Comparison of ENCODE assay signal across 30 cellular contexts in the genomic region with DNA sequence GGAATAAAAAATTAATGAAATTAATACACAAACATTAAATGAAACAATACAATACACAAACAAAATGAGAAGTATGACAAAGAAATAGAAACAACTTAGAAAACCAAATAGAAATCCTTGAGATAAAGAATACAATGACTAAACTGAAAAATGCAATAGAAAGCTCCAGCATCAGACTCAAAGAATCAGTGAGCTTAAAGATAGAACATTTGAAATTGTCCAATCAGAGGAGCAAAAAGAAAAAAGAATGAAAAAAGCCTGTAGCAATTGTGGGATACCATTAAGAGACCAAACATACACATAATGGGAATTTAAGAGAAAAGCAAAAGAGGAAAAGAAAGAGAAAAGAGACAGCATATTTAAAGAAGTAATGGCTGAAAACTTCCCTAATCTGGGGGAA. TPM values are rescaled to one million over a fixed set of nuclear protein-coding genes. Genes with fewer than 3 reads are reported as not detected.
DNase-seq lines count a peak whose midpoint lies in the region; ATAC-seq, FAIRE-seq and TF ChIP-seq lines count a peak whose summit lies in the region.
"Had no signal": no experiment of that assay in that cellular context is flagged by ENCODE, and none has a peak within 500 bp of the region (broad histone marks: within the 10 kb centered on the region; RNA-seq: fewer than 3 reads in every experiment).

No MANE protein-coding gene starts in this region.

- no peak for TF ChIP-seq RAD21 in HepG2 (CRISPR knock-in tag; IDR thresholded peaks at IDR 0.05)
- TF ChIP-seq RAD21 in HCT116 (IDR thresholded peaks at IDR 0.05; ENCODE audit: low read depth) = no peak
- TF ChIP-seq RAD21 in K562 (CRISPR knock-in tag; conservative IDR thresholded peaks at IDR 0.05 in 1 of 2, IDR thresholded peaks at IDR 0.05 in 1 of 2) = no peak

- no peak for TF ChIP-seq POLR2A in HepG2 (IDR thresholded peaks at IDR 0.05; ENCODE audit: insufficient read depth in 1 of 2, low read depth in 2 of 2, low read length in 2 of 2)
- TF ChIP-seq POLR2A in right lobe of liver (IDR thresholded peaks at IDR 0.05) = no peak
- no peak for TF ChIP-seq POLR2A in HCT116 (IDR thresholded peaks at IDR 0.05; ENCODE audit: borderline replicate concordance, extremely low read depth, insufficient read depth, insufficient read length)
- TF ChIP-seq POLR2A in K562 (conservative IDR thresholded peaks at IDR 0.05) = no peak

- intact Hi-C loops in HepG2 (cut with micrococcal nuclease; ENCODE audit: unreplicated experiment) (no loop called here), right lobe of liver (cut with DNase I) (no loop called here), HCT116 (cut with micrococcal nuclease) (no loop called here), K562 (cut with micrococcal nuclease) (no loop called here)

- H3K4me1 ChIP-seq in HepG2 (ENCODE audit: insufficient read depth, low read length) (no peaks in the 10 kb centered on the region), right lobe of liver (no peaks in the 10 kb centered on the region), HCT116 (ENCODE audit: control insufficient read depth in 1 of 2, insufficient read depth in 2 of 2, low read length in 2 of 2) (no peaks in the 10 kb centered on the region), K562 (replicated peaks in 1 of 2; ENCODE audit: control insufficient read depth in 2 of 2, insufficient read depth in 2 of 2, low read length in 2 of 2) (no peaks in the 10 kb centered on the region)
- H3K4me1 ChIP-seq: BE2C, BLaER1 had no signal

- H3K79me2 ChIP-seq in HepG2 (ENCODE audit: insufficient read depth, low read length) (no peaks in the 10 kb centered on the region), HCT116 (ENCODE audit: insufficient read depth, low read length) (no peaks in the 10 kb centered on the region), K562 (ENCODE audit: control insufficient read depth, insufficient read depth, low read length) (no peaks in the 10 kb centered on the region)

- H4K20me1 ChIP-seq in HepG2 (ENCODE audit: insufficient read depth, low read length) (no peaks in the 10 kb centered on the region), HCT116 (ENCODE audit: insufficient read depth) (no peaks in the 10 kb centered on the region), K562 (replicated peaks; ENCODE audit: control insufficient read depth, insufficient read depth, low read length) (no peaks in the 10 kb centered on the region)
- H4K20me1 ChIP-seq: BLaER1 had no signal

- no peak for ATAC-seq in HepG2
- ATAC-seq in right lobe of liver = no peak
- ATAC-seq in HCT116 = no peak
- no peak for ATAC-seq in K562
- ATAC-seq: GM12878 had no signal

- BruUV-seq in HepG2 (replicated peaks; lab: Mats Ljungman, UMichigan) = no TSS peak
- no TSS peak for BruUV-seq in HCT116 (replicated peaks; lab: Mats Ljungman, UMichigan)
- BruUV-seq in K562 (replicated peaks; lab: Mats Ljungman, UMichigan) = no TSS peak

- TF ChIP-seq EP300 in HepG2 (IDR thresholded peaks at IDR 0.05; ENCODE audit: low read depth in 2 of 2, low read length in 2 of 2) (no peak), HepG2 (CRISPR knock-in tag; IDR thresholded peaks at IDR 0.05; ENCODE audit: borderline replicate concordance) (no peak), K562 (IDR thresholded peaks at IDR 0.05; ENCODE audit: low read length) (no peak)

- in situ Hi-C loops in HepG2 (cut with HindIII; ENCODE audit: extremely low pct_ligation_motif_present, low pct_unique_long_range_greater_than_20kb) = no loop called here
- in situ Hi-C loops in K562 (cut with MboI) = no loop called here

- H3K9me1 ChIP-seq in K562 (ENCODE audit: control insufficient read depth, insufficient read depth, low read length) = no peaks in the 10 kb centered on the region

- POLR2A ChIA-PET in HepG2 (lab: Yijun Ruan, JAX) = no interaction called here
- POLR2A ChIA-PET in HCT116 (lab: Charles Lee) = no interaction called here
- POLR2A ChIA-PET in K562 (lab: Yijun Ruan, JAX) = no interaction called here

- DNase-seq in HepG2 (ENCODE audit: low spot score) (no peak), right lobe of liver (no peak), HCT116 (ENCODE audit: low read depth, low spot score) (no peak), K562 (ENCODE audit: extremely low read depth in 1 of 4, low spot score in 3 of 4) (no peak), middle frontal gyrus (ENCODE audit: extremely low spot score, low spot score) (no peak), A172 (ENCODE audit: low spot score) (no peak)
- no peak for DNase-seq in stimulated activated CD4-positive, alpha-beta T cell treated with anti-CD3 and anti-CD28 coated beads, Interleukin-12 subunit alpha, Interleukin-12 subunit beta, amount 100 ng/mL, for 4 hours
- DNase-seq: ACHN; BE2C; C1 segment of cervical spinal cord; CD4-positive, alpha-beta memory T cell; CD4-positive, CD25-positive, alpha-beta regulatory T cell; CD8-positive, alpha-beta memory T cell; COR-L47; DMS 273 treated with DMSO at 0.1 percent for 48 hours; DMS153; DMS53; DMS79; DND-41; EL; GDM1 had no signal

- H3K9ac ChIP-seq in HepG2 (ENCODE audit: insufficient read depth, low read depth, low read length) = no peak overlapping the region
- no peak overlapping the region for H3K9ac ChIP-seq in HCT116 (ENCODE audit: low read length)
- H3K9ac ChIP-seq in K562 (ENCODE audit: insufficient read depth in 1 of 2, low read depth in 2 of 2, low read length in 2 of 2) = no peak overlapping the region
- H3K9ac ChIP-seq: BLaER1 had no signal

- FAIRE-seq in HepG2 (lab: Jason Lieb, UNC) (no peak), K562 (lab: Jason Lieb, UNC) (no peak)
- FAIRE-seq: A204.1, GM12878, GM12892, GM18507 had no signal

- H3K36me3 ChIP-seq in HepG2 (replicated peaks in 1 of 2; ENCODE audit: control insufficient read depth in 1 of 2, insufficient read depth in 2 of 2, low read length in 2 of 2) (no peaks in the 10 kb centered on the region), right lobe of liver (no peaks in the 10 kb centered on the region), HCT116 (ENCODE audit: control insufficient read depth in 1 of 2, insufficient read depth in 2 of 2, low read length in 2 of 2) (no peaks in the 10 kb centered on the region), K562 (ENCODE audit: control insufficient read depth, insufficient read depth, low read length) (no peaks in the 10 kb centered on the region)
- H3K36me3 ChIP-seq: BE2C, BLaER1 had no signal

- no peak overlapping the region for H3K27ac ChIP-seq in HepG2 (ENCODE audit: extremely low read length, insufficient read depth, low read length)
- no peak overlapping the region for H3K27ac ChIP-seq in right lobe of liver
- no peak overlapping the region for H3K27ac ChIP-seq in HCT116 (ENCODE audit: low read depth, low read length)
- no peak overlapping the region for H3K27ac ChIP-seq in K562 (ENCODE audit: extremely low read depth, low read depth, low read length)
- H3K27ac ChIP-seq: BLaER1 had no signal

- H2AFZ ChIP-seq in HepG2 (ENCODE audit: low read length) = no peak overlapping the region
- H2AFZ ChIP-seq in HCT116 (ENCODE audit: low read depth, low read length, poor library complexity, severe bottlenecking) = no peak overlapping the region
- no peak overlapping the region for H2AFZ ChIP-seq in K562 (ENCODE audit: low read depth, low read length)

- H3K9me3 ChIP-seq in HepG2 (ENCODE audit: low read length) = no peaks in the 10 kb centered on the region
- no peaks in the 10 kb centered on the region for H3K9me3 ChIP-seq in right lobe of liver
- no peaks in the 10 kb centered on the region for H3K9me3 ChIP-seq in HCT116 (ENCODE audit: control insufficient read depth in 1 of 2, insufficient read depth in 1 of 2, low read depth in 1 of 2, low read length in 2 of 2)
- no peaks in the 10 kb centered on the region for H3K9me3 ChIP-seq in K562 (replicated peaks; ENCODE audit: control insufficient read depth, insufficient read depth, low read depth, low read length)
- H3K9me3 ChIP-seq: BE2C had no signal

- no peaks in the 10 kb centered on the region for H3K9me2 ChIP-seq in HCT116 (ENCODE audit: insufficient read depth)

- H3K27me3 ChIP-seq in HepG2 (ENCODE audit: control insufficient read depth in 1 of 2, insufficient read depth in 2 of 2, low read length in 2 of 2) = no peaks in the 10 kb centered on the region
- no peaks in the 10 kb centered on the region for H3K27me3 ChIP-seq in right lobe of liver
- H3K27me3 ChIP-seq in HCT116 (ENCODE audit: insufficient read depth, low read length) = no peaks in the 10 kb centered on the region
- H3K27me3 ChIP-seq in K562 (ENCODE audit: control insufficient read depth in 2 of 2, insufficient read depth in 2 of 2, low read length in 2 of 2) = no peaks in the 10 kb centered on the region
- H3K27me3 ChIP-seq: BE2C, BLaER1 had no signal

- RAD21 ChIA-PET in HCT116 (lab: Charles Lee; ENCODE audit: low non-redundant PET in 1 of 2, low total read pairs in 2 of 2, uncharacterized antibody in 2 of 2, unreplicated experiment in 2 of 2) = no interaction called here

- H3K4me3 ChIP-seq in HepG2 (replicated peaks in 1 of 3; ENCODE audit: insufficient read depth in 1 of 3, low read depth in 2 of 3, low read length in 3 of 3) (no peak overlapping the region), right lobe of liver (no peak overlapping the region), HCT116 (replicated peaks in 1 of 2; ENCODE audit: low read depth in 1 of 2, low read length in 2 of 2) (no peak overlapping the region), K562 (no peak overlapping the region)
- H3K4me3 ChIP-seq: BLaER1, GM12878 had no signal

- no peak for TF ChIP-seq CTCF in HepG2 (CRISPR knock-in tag; IDR thresholded peaks at IDR 0.05)
- TF ChIP-seq CTCF in right lobe of liver (IDR thresholded peaks at IDR 0.05) = no peak
- no peak for TF ChIP-seq CTCF in HCT116 (IDR thresholded peaks at IDR 0.05 in 2 of 3, conservative IDR thresholded peaks at IDR 0.05 in 1 of 3; ENCODE audit: borderline replicate concordance in 1 of 3, insufficient read depth in 1 of 3, low read depth in 2 of 3, low read length in 2 of 3)
- TF ChIP-seq CTCF in K562 (IDR thresholded peaks at IDR 0.05 in 2 of 3, conservative IDR thresholded peaks at IDR 0.05 in 1 of 3; ENCODE audit: insufficient read depth in 2 of 3, low read depth in 1 of 3, low read length in 3 of 3) = no peak

- CTCF ChIA-PET in HepG2 (lab: Yijun Ruan, JAX; ENCODE audit: low intra/inter-chr PET ratio, low total read pairs) (no interaction called here), HCT116 (lab: Charles Lee) (no interaction called here), K562 (lab: Yijun Ruan, JAX; ENCODE audit: low intra/inter-chr PET ratio) (no interaction called here)

- H3K4me2 ChIP-seq in HepG2 (ENCODE audit: low read depth, low read length) = no peak overlapping the region
- no peak overlapping the region for H3K4me2 ChIP-seq in HCT116 (ENCODE audit: low read length)
- no peak overlapping the region for H3K4me2 ChIP-seq in K562 (ENCODE audit: insufficient read depth, low read length)
- H3K4me2 ChIP-seq: BLaER1 had no signal

RNA-seq across cellular contexts. Expression of a gene that starts 25.7 kb away (rescaled TPM):
- not detected in 2 replicates for total RNA-seq in HepG2 (2016; rRNA removed; fragmentation: Illumina TruSeq; extraction: Trizol)
- not detected in 2 replicates for total RNA-seq in HepG2 (2016; cell fraction: cytosol; rRNA removed; fragmentation: Illumina TruSeq; extraction: Trizol; ENCODE audit: low read depth)
- not detected in 2 replicates for total RNA-seq in HepG2 (2016; cell fraction: insoluble cytoplasmic fraction; rRNA removed; fragmentation: Illumina TruSeq; extraction: Trizol)
- not detected in 2 replicates for total RNA-seq in HepG2 (2016; cell fraction: membrane; rRNA removed; fragmentation: Illumina TruSeq; extraction: Trizol)
- total RNA-seq in HepG2 (2016; cell fraction: nucleus; rRNA removed; fragmentation: Illumina TruSeq; extraction: Trizol) = not detected in 2 replicates
- polyA plus RNA-seq in HepG2 (2011; rRNA removed) = not detected in 2 replicates
- not detected in 2 replicates for polyA plus RNA-seq in HepG2 (2011; cell fraction: cytosol; rRNA removed)
- polyA plus RNA-seq in HepG2 (2011; cell fraction: nucleus; rRNA removed) = not detected in 2 replicates
- not detected in 2 replicates for polyA plus RNA-seq in HepG2 (2012)
- not detected in 2 replicates for polyA plus RNA-seq in HepG2 (2016; cell fraction: cytosol; fragmentation: Illumina TruSeq; extraction: Trizol; ENCODE audit: low read depth)
- not detected in 2 replicates for polyA plus RNA-seq in HepG2 (2016; cell fraction: insoluble cytoplasmic fraction; fragmentation: Illumina TruSeq; extraction: Trizol; ENCODE audit: low read depth)
- polyA plus RNA-seq in HepG2 (2016; cell fraction: membrane; fragmentation: Illumina TruSeq; extraction: Trizol; ENCODE audit: low read depth) = not detected in 2 replicates
- not detected in 2 replicates for polyA plus RNA-seq in HepG2 (2016; cell fraction: nucleus; fragmentation: Illumina TruSeq; extraction: Trizol; ENCODE audit: insufficient read depth, low read depth)
- not detected in 2 replicates for polyA minus RNA-seq in HepG2 (2011; rRNA and poly(A)+ RNA removed; ENCODE audit: low replicate concordance)
- polyA minus RNA-seq in HepG2 (2011; cell fraction: cytosol; rRNA and poly(A)+ RNA removed) = not detected in 2 replicates
- polyA minus RNA-seq in HepG2 (2011; cell fraction: nucleus; rRNA and poly(A)+ RNA removed) = not detected in 2 replicates
- 1 to 10 TPM; 1.9 to 6.8 (median 3.5) TPM for total RNA-seq in right lobe of liver
- not detected for total RNA-seq in HCT116 (2021; ENCODE audit: unreplicated experiment)
- not detected in 2 replicates for polyA plus RNA-seq in HCT116 (2012)
- total RNA-seq in K562 (2011; cell fraction: chromatin; rRNA removed; ENCODE audit: low replicate concordance) = not detected in 2 replicates
- total RNA-seq in K562 (2011; cell fraction: nucleolus; rRNA removed) = not detected in 2 replicates
- total RNA-seq in K562 (2011; cell fraction: nucleoplasm; rRNA removed) = not detected in 2 replicates
- not detected in 2 replicates for total RNA-seq in K562 (2014; rRNA removed)
- total RNA-seq in K562 (2014; rRNA removed; fragmentation: Illumina TruSeq; extraction: Trizol) = not detected in 2 replicates
- not detected in 2 replicates for total RNA-seq in K562 (2015; rRNA removed; fragmentation: Illumina TruSeq; extraction: Trizol)
- not detected in 2 replicates for total RNA-seq in K562 (2021)
- polyA plus RNA-seq in K562 (2011; rRNA removed) = not detected in 2 replicates
- polyA plus RNA-seq in K562 (2011; cell fraction: cytosol; rRNA removed) = not detected in 2 replicates
- polyA plus RNA-seq in K562 (2011; cell fraction: nucleus; rRNA removed) = not detected in 2 replicates
- polyA plus RNA-seq in K562 (2012) = not detected in 2 replicates
- not detected in 2 replicates for polyA plus RNA-seq in K562 (2014; fragmentation: Illumina TruSeq; extraction: Trizol)
- polyA plus RNA-seq in K562 (2014; fragmentation: Nextera tagmentation; extraction: Ambion mirVana) = not detected
- polyA plus RNA-seq in K562 (2014; rRNA removed) = not detected in 2 replicates
- not detected in 2 replicates for polyA minus RNA-seq in K562 (2011; rRNA and poly(A)+ RNA removed)
- not detected in 2 replicates for polyA minus RNA-seq in K562 (2011; cell fraction: cytosol; rRNA and poly(A)+ RNA removed)
- polyA minus RNA-seq in K562 (2011; cell fraction: nucleus; rRNA and poly(A)+ RNA removed) = not detected in 2 replicates
- total RNA-seq in A172 (2014; rRNA removed; shearing (Covaris generic)) = not detected in 2 replicates
- total RNA-seq: CD4-positive, alpha-beta memory T cell; CD4-positive, CD25-positive, alpha-beta regulatory T cell; CD8-positive, alpha-beta memory T cell; Daoy; G401; GM12878 had no signal
- polyA plus RNA-seq: AG04450; CD14-positive monocyte; CD4-positive, alpha-beta memory T cell; CD4-positive, CD25-positive, alpha-beta regulatory T cell; CD8-positive, alpha-beta memory T cell; GM12878 had no signal
